1 cellular context compared by ENCODE assay signal in the genomic region with DNA sequence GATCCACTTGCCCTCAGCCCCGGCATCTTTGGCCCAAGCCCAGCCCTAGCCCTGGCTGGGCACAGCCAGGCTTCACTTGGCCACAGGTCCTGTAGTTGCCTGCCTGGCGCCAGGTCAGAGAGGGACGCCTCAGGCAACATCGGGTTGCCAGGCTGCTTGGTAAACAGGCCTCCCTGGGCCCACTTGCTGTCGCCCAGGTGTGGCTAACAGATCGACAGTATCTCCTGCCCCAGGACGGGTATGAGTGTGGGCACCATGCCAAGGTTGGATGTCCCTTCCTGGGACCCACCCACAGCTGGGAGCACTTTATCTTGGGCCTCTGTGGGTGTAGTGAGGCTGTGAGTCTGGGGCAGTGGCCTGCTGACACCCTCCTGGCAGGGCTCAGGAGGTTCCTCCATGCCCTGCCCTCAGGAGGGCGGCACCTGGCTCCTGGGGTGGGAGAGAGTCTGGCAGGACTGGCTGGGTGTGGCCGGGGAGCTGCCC.
TF ChIP-seq lines count a peak whose summit lies in the region.

No MANE protein-coding gene starts in this region.

TF ChIP-seq in HCT116, 20 proteins besides CTCF, POLR2A, EP300 and RAD21 (continued from another document):
- TF ChIP-seq ZBTB33 (IDR thresholded peaks at IDR 0.05; ENCODE audit: extremely low read depth, insufficient replicate concordance, low read length), result no peak
- no peak for TF ChIP-seq YY1 (IDR thresholded peaks at IDR 0.05; ENCODE audit: extremely low read depth, insufficient replicate concordance, low read depth, low read length)
- TF ChIP-seq SP1 (IDR thresholded peaks at IDR 0.05; ENCODE audit: low read depth), result no peak
- TF ChIP-seq POLR2AphosphoS5 (IDR thresholded peaks at IDR 0.05; ENCODE audit: low read depth, low read length), result no peak
- TF ChIP-seq, protein P1, sequence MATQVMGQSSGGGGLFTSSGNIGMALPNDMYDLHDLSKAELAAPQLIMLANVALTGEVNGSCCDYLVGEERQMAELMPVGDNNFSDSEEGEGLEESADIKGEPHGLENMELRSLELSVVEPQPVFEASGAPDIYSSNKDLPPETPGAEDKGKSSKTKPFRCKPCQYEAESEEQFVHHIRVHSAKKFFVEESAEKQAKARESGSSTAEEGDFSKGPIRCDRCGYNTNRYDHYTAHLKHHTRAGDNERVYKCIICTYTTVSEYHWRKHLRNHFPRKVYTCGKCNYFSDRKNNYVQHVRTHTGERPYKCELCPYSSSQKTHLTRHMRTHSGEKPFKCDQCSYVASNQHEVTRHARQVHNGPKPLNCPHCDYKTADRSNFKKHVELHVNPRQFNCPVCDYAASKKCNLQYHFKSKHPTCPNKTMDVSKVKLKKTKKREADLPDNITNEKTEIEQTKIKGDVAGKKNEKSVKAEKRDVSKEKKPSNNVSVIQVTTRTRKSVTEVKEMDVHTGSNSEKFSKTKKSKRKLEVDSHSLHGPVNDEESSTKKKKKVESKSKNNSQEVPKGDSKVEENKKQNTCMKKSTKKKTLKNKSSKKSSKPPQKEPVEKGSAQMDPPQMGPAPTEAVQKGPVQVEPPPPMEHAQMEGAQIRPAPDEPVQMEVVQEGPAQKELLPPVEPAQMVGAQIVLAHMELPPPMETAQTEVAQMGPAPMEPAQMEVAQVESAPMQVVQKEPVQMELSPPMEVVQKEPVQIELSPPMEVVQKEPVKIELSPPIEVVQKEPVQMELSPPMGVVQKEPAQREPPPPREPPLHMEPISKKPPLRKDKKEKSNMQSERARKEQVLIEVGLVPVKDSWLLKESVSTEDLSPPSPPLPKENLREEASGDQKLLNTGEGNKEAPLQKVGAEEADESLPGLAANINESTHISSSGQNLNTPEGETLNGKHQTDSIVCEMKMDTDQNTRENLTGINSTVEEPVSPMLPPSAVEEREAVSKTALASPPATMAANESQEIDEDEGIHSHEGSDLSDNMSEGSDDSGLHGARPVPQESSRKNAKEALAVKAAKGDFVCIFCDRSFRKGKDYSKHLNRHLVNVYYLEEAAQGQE (IDR thresholded peaks at IDR 0.05; ENCODE audit: low read depth), result no peak
- TF ChIP-seq JUND (IDR thresholded peaks at IDR 0.05), result no peak
- no peak for TF ChIP-seq CEBPB (IDR thresholded peaks at IDR 0.05; ENCODE audit: low read depth)
- TF ChIP-seq SRF (IDR thresholded peaks at IDR 0.05; ENCODE audit: low read depth), result no peak
